Comparison of ENCODE assay signal across 8 cellular contexts in the genomic region with DNA sequence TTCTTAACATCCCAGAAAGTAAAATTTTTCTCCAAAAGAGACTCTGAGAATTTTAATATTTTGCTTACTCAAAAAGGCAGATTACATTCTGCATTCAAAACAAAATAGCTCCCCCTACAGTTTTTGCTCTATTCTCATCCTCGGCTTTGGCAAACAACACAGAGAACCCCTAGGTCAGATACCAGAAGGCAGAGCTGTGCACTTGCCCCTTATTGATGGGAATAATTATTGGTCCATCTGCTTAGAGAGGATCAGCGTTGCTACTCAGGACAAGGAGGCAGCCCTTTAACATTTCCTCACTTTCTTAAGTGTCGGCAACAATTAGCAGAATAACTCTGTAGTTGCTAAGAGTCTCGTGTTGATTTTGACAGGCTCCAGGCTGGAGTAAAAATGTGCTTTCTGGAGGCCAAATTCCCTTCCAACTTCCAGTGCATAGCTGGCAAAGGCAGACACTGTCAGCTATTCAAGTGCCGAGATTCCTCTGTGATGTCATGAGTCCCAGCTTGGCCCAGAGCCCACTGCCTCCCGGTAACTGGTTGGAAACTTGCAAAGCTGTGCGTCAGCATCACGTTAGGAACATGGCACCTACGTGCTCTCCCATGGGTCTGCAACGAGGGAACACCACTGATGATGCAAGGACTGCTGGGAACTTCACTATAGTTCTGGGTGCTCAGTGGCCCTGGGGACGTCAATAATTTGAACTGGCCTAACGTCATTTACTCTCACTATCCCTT.
DNase-seq lines count a peak whose midpoint lies in the region; ATAC-seq and TF ChIP-seq lines count a peak whose summit lies in the region.

No MANE protein-coding gene starts in this region.

- CTCF ChIA-PET in activated CD4-positive, alpha-beta T cell treated with anti-CD3 and anti-CD28 coated beads, Interleukin-2, amount 10 ng/mL, durations not matched to agents 7 days and 5 days (lab: Charles Lee) = interaction anchor here (0.6 to 1.4 kb wide), 2 partner anchors 12 to 466 kb away, joined by 3 read pairs; no protein-coding TSS in a partner anchor

- no peaks in the 10 kb centered on the region for H3K4me1 Mint-ChIP-seq in activated CD4-positive, alpha-beta T cell treated with anti-CD3 and anti-CD28 coated beads, Interleukin-2, amount 10 ng/mL, durations not matched to agents 7 days and 5 days
- H3K4me1 Mint-ChIP-seq in activated CD4-positive, alpha-beta T cell treated with anti-CD3 and anti-CD28 coated beads, Interleukin-2, amount 10 ng/mL, durations not matched to agents 24 days and 14 days = no peaks in the 10 kb centered on the region

- no peak overlapping the region for H3K4me3 Mint-ChIP-seq in activated CD4-positive, alpha-beta T cell treated with anti-CD3 and anti-CD28 coated beads, Interleukin-2, amount 10 ng/mL, durations not matched to agents 7 days and 5 days
- H3K4me3 Mint-ChIP-seq in activated CD4-positive, alpha-beta T cell treated with anti-CD3 and anti-CD28 coated beads, Interleukin-2, amount 10 ng/mL, durations not matched to agents 24 days and 14 days = no peak overlapping the region

- H3K36me3 Mint-ChIP-seq in activated CD4-positive, alpha-beta T cell treated with anti-CD3 and anti-CD28 coated beads, Interleukin-2, amount 10 ng/mL, durations not matched to agents 7 days and 5 days (ENCODE audit: low read depth) = no peaks in the 10 kb centered on the region
- H3K36me3 Mint-ChIP-seq in activated CD4-positive, alpha-beta T cell treated with anti-CD3 and anti-CD28 coated beads, Interleukin-2, amount 10 ng/mL, durations not matched to agents 24 days and 14 days (ENCODE audit: low read depth) = no peaks in the 10 kb centered on the region

- H3K4me3 ChIP-seq in lower leg skin (ENCODE audit: low read depth, poor library complexity, severe bottlenecking) = no peak overlapping the region

- WGBS in lower leg skin, 2 donors = 11 to 17% methylated on average over 12 of the region's 12 CpGs

- intact Hi-C loops in lower leg skin (cut with DNase I; ENCODE audit: low total_unique reads) = no loop called here
- intact Hi-C loops in activated CD4-positive, alpha-beta T cell treated with anti-CD3 and anti-CD28 coated beads, Interleukin-2, amount 10 ng/mL, durations not matched to agents 24 days and 14 days (cut with micrococcal nuclease) = no loop called here

- no peak for TF ChIP-seq CTCF in lower leg skin (IDR thresholded peaks at IDR 0.05)

- no peak overlapping the region for H3K27ac Mint-ChIP-seq in activated CD4-positive, alpha-beta T cell treated with anti-CD3 and anti-CD28 coated beads, Interleukin-2, amount 10 ng/mL, durations not matched to agents 7 days and 5 days
- no peak overlapping the region for H3K27ac Mint-ChIP-seq in activated CD4-positive, alpha-beta T cell treated with anti-CD3 and anti-CD28 coated beads, Interleukin-2, amount 10 ng/mL, durations not matched to agents 24 days and 14 days

- H3K27me3 Mint-ChIP-seq in activated CD4-positive, alpha-beta T cell treated with anti-CD3 and anti-CD28 coated beads, Interleukin-2, amount 10 ng/mL, durations not matched to agents 7 days and 5 days = no peaks in the 10 kb centered on the region
- H3K27me3 Mint-ChIP-seq in activated CD4-positive, alpha-beta T cell treated with anti-CD3 and anti-CD28 coated beads, Interleukin-2, amount 10 ng/mL, durations not matched to agents 24 days and 14 days = no peaks in the 10 kb centered on the region

- DNase-seq in NCI-H748 (lab: John Stamatoyannopoulos, UW; ENCODE audit: unreplicated experiment) (peak; percentile 11), NCI-H748 treated with DMSO at 0.1 percent for 48 hours (lab: John Stamatoyannopoulos, UW) (no peak), dedifferentiated amniotic fluid mesenchymal stem cell (ENCODE audit: extremely low spot score) (peak; percentile 42), lower leg skin (ENCODE audit: low spot score in 2 of 2) (peak; percentile 56 to 94), ureter (ENCODE audit: low spot score) (peak; percentile 86)
- DNase-seq in activated CD4-positive, alpha-beta T cell treated with anti-CD3 and anti-CD28 coated beads, Interleukin-2, amount 10 ng/mL, durations not matched to agents 7 days and 5 days = no peak
- DNase-seq in activated CD4-positive, alpha-beta T cell treated with anti-CD3 and anti-CD28 coated beads, Interleukin-2, amount 10 ng/mL, durations not matched to agents 24 days and 14 days = no peak

- POLR2A ChIA-PET in activated CD4-positive, alpha-beta T cell treated with anti-CD3 and anti-CD28 coated beads, Interleukin-2, amount 10 ng/mL, durations not matched to agents 7 days and 5 days (lab: Charles Lee) = no interaction called here

- TF ChIP-seq POLR2A in lower leg skin (IDR thresholded peaks at IDR 0.05) = no peak

- peaks cover 1% of the 10 kb centered on the region for H3K9me3 Mint-ChIP-seq in activated CD4-positive, alpha-beta T cell treated with anti-CD3 and anti-CD28 coated beads, Interleukin-2, amount 10 ng/mL, durations not matched to agents 7 days and 5 days
- no peaks in the 10 kb centered on the region for H3K9me3 Mint-ChIP-seq in activated CD4-positive, alpha-beta T cell treated with anti-CD3 and anti-CD28 coated beads, Interleukin-2, amount 10 ng/mL, durations not matched to agents 24 days and 14 days

- no peak for ATAC-seq in HG02885 (IDR thresholded peaks at IDR 0.05; ENCODE audit: poor library complexity, unreplicated experiment)

Comparison
In these comparisons a context has a peak if more than half of its experiments do, and no peak if none do; other contexts are left out.
1. DNase-seq: peak in NCI-H748 (single experiment), dedifferentiated amniotic fluid mesenchymal stem cell (single experiment), lower leg skin (2 of 2) and ureter (single experiment); none in NCI-H748 treated with DMSO at 0.1 percent for 48 hours (single experiment), activated CD4-positive, alpha-beta T cell treated with anti-CD3 and anti-CD28 coated beads, Interleukin-2, amount 10 ng/mL, durations not matched to agents 7 days and 5 days (single experiment) and activated CD4-positive, alpha-beta T cell treated with anti-CD3 and anti-CD28 coated beads, Interleukin-2, amount 10 ng/mL, durations not matched to agents 24 days and 14 days (single experiment).